ENCODE assay signal across 10 cellular contexts in genomic region chr15:39358441-39359041, GRCh38.
DNase-seq lines count a peak whose midpoint lies in the region; ATAC-seq and TF ChIP-seq lines count a peak whose summit lies in the region.
"Had no signal": no experiment of that assay in that cellular context is flagged by ENCODE, and none has a peak within 500 bp of the region (broad histone marks: within the 10 kb centered on the region; RNA-seq: fewer than 3 reads in every experiment).

No MANE protein-coding gene starts in this region.

- no peak for TF ChIP-seq POLR2A in right lobe of liver (IDR thresholded peaks at IDR 0.05)
- TF ChIP-seq POLR2A in upper lobe of left lung (IDR thresholded peaks at IDR 0.05), result no peak

- 37% methylated on average over 3 of the region's 3 CpGs for WGBS in right lobe of liver (ENCODE audit: insufficient coverage, low coverage, low lambda C conversion rate, missing lambda C conversion rate)
- 38 to 42% methylated on average over 3 of the region's 3 CpGs for WGBS in upper lobe of left lung, 2 donors

- no peak overlapping the region for H3K4me3 ChIP-seq in LNCaP clone FGC (ENCODE audit: low read depth, low read length)
- peak overlapping the region; percentile 4 for H3K4me3 ChIP-seq in coronary artery
- H3K4me3 ChIP-seq in right lobe of liver, result no peak overlapping the region
- H3K4me3 ChIP-seq in upper lobe of left lung, result no peak overlapping the region

- intact Hi-C loops in right lobe of liver (cut with DNase I), result no loop called here

- TF ChIP-seq CTCF in LNCaP clone FGC (IDR thresholded peaks at IDR 0.05; ENCODE audit: control insufficient read depth, extremely low read depth, insufficient read depth) (no peak), coronary artery (IDR thresholded peaks at IDR 0.05) (no peak), right lobe of liver (IDR thresholded peaks at IDR 0.05) (no peak), upper lobe of left lung (IDR thresholded peaks at IDR 0.05) (no peak)

- DNase-seq in LNCaP clone FGC (ENCODE audit: low read depth) (peak; percentile 26), coronary artery (ENCODE audit: low spot score) (no peak), right lobe of liver (no peak), upper lobe of left lung (no peak), KG1 (lab: John Stamatoyannopoulos, UW) (no peak)
- no peak for DNase-seq in stimulated activated CD4-positive, alpha-beta T cell treated with anti-CD3 and anti-CD28 coated beads, Interleukin-2, amount 100 ng/mL, for 24 hours
- DNase-seq: activated T-cell treated with anti-CD3 and anti-CD28 coated beads, Interleukin-2, amount 50 U/mL, for 24 hours; natural killer cell; NCI-H2171 had no signal

- peaks cover 0 to 49% (median 26%) of the 10 kb centered on the region in 4 donors for H3K4me1 ChIP-seq in right lobe of liver
- peaks cover 0 to 11% (median 1%) of the 10 kb centered on the region in 4 donors for H3K4me1 ChIP-seq in upper lobe of left lung

- H3K27me3 ChIP-seq in right lobe of liver (no peaks in the 10 kb centered on the region), upper lobe of left lung (no peaks in the 10 kb centered on the region)

- H3K9me3 ChIP-seq in right lobe of liver, result no peaks in the 10 kb centered on the region
- H3K9me3 ChIP-seq in upper lobe of left lung, result no peaks in the 10 kb centered on the region

- ATAC-seq in right lobe of liver, result peak in 3 of 4 donors; percentile 5 to 46 (median 13)
- ATAC-seq in upper lobe of left lung (ENCODE audit: low FRiP score in 2 of 2), result peak; percentile 72 to 75
- no peak for ATAC-seq in GM18861 (IDR thresholded peaks at IDR 0.05; ENCODE audit: unreplicated experiment)
- ATAC-seq: natural killer cell had no signal

- peak overlapping the region; percentile 45 to 80 for H3K27ac ChIP-seq in coronary artery
- H3K27ac ChIP-seq in right lobe of liver, result peak overlapping the region in 2 of 3 donors; percentile 19 to 26
- H3K27ac ChIP-seq in upper lobe of left lung, result peak overlapping the region in 3 of 4 donors; percentile 27 to 59 (median 31)

- no peak for TF ChIP-seq EP300 in upper lobe of left lung (IDR thresholded peaks at IDR 0.05)

- H3K36me3 ChIP-seq in right lobe of liver (no peaks in the 10 kb centered on the region), upper lobe of left lung (no peaks in the 10 kb centered on the region)
